8 cellular contexts compared by ENCODE assay signal in genomic region chr19:3499738-3500428, GRCh38. TPM values are rescaled to one million over a fixed set of nuclear protein-coding genes. Genes with fewer than 3 reads are reported as not detected.
DNase-seq lines count a peak whose midpoint lies in the region; ATAC-seq and TF ChIP-seq lines count a peak whose summit lies in the region.

No MANE protein-coding gene starts in this region.

- H2AFZ ChIP-seq in OCI-LY1 (ENCODE audit: low read length), result no peak overlapping the region

- H3K9ac ChIP-seq in OCI-LY1 (ENCODE audit: low read length), result peak overlapping the region; percentile 98

- no peak for TF ChIP-seq EP300 in ovary (IDR thresholded peaks at IDR 0.05)

- H3K27me3 ChIP-seq in OCI-LY1 (ENCODE audit: insufficient read depth, low read length) (no peaks in the 10 kb centered on the region), esophagus (ENCODE audit: control insufficient read depth in 1 of 2, insufficient read depth in 2 of 2, low read length in 2 of 2) (no peaks in the 10 kb centered on the region), ovary (no peaks in the 10 kb centered on the region)

- peak overlapping the region; percentile 100 for H3K4me2 ChIP-seq in OCI-LY1 (ENCODE audit: low read length)

- H3K9me3 ChIP-seq in OCI-LY1 (ENCODE audit: low read length) (no peaks in the 10 kb centered on the region), esophagus (ENCODE audit: control insufficient read depth in 2 of 2, insufficient read depth in 1 of 2, low read depth in 1 of 2, low read length in 1 of 2) (no peaks in the 10 kb centered on the region), ovary (no peaks in the 10 kb centered on the region)

- DNase-seq in ovary (no peak), NCI-H524 (lab: John Stamatoyannopoulos, UW) (no peak), NCI-H2029 treated with DMSO at 0.1 percent for 48 hours (lab: John Stamatoyannopoulos, UW) (no peak), amniotic stem cell (lab: John Stamatoyannopoulos, UW) (no peak)

- ATAC-seq in GM19035 (IDR thresholded peaks at IDR 0.05; ENCODE audit: unreplicated experiment) (peak; percentile 18), GM21529 (IDR thresholded peaks at IDR 0.05; ENCODE audit: unreplicated experiment) (no peak)

- H3F3A ChIP-seq in OCI-LY1 (ENCODE audit: insufficient read depth, low read length), result no peaks in the 10 kb centered on the region

- TF ChIP-seq POLR2A in ovary (IDR thresholded peaks at IDR 0.05), result no peak

- intact Hi-C loops in ovary (cut with DNase I), result no loop called here

- no peaks in the 10 kb centered on the region for H3K9me2 ChIP-seq in OCI-LY1 (ENCODE audit: low read depth, low read length)

- 22 to 25% methylated on average over 18 of the region's 18 CpGs for WGBS in esophagus, 2 donors
- 18 to 23% (median 18%) methylated on average over 18 of the region's 18 CpGs for whole genome bisulfite sequencing in ovary, 3 donors

- H3K79me2 ChIP-seq in OCI-LY1 (ENCODE audit: insufficient read depth, low read length), result peaks cover 13% of the 10 kb centered on the region

- TF ChIP-seq CTCF in OCI-LY1 (IDR thresholded peaks at IDR 0.05; ENCODE audit: low read length) (no peak), ovary (IDR thresholded peaks at IDR 0.05) (no peak)

- no peaks in the 10 kb centered on the region for H4K20me1 ChIP-seq in OCI-LY1 (ENCODE audit: insufficient read depth, low read length)

- peaks cover 13% of the 10 kb centered on the region for H3K4me1 ChIP-seq in OCI-LY1 (ENCODE audit: insufficient read depth, low read length, severe bottlenecking)
- H3K4me1 ChIP-seq in esophagus (ENCODE audit: control insufficient read depth in 2 of 2, insufficient read depth in 2 of 2, low read length in 1 of 2), result peaks cover 3% of the 10 kb centered on the region in 2 donors
- peaks cover 4% of the 10 kb centered on the region for H3K4me1 ChIP-seq in ovary (ENCODE audit: insufficient read depth)

- H3K36me3 ChIP-seq in OCI-LY1 (ENCODE audit: insufficient read depth, low read length), result peaks cover 31% of the 10 kb centered on the region
- H3K36me3 ChIP-seq in esophagus (ENCODE audit: control insufficient read depth in 2 of 2, insufficient read depth in 2 of 2, low read length in 1 of 2), result peaks cover 0 to 12% of the 10 kb centered on the region in 2 donors
- no peaks in the 10 kb centered on the region for H3K36me3 ChIP-seq in ovary

- H3K27ac ChIP-seq in OCI-LY1 (ENCODE audit: low read depth, low read length, poor library complexity, severe bottlenecking), result peak overlapping the region; percentile 68
- H3K27ac ChIP-seq in esophagus (ENCODE audit: low read depth in 2 of 2, low read length in 1 of 2), result peak overlapping the region; percentile 88 to 92
- H3K27ac ChIP-seq in ovary, result peak overlapping the region; percentile 82 to 91

- H3K4me3 ChIP-seq in OCI-LY1 (ENCODE audit: low read depth, low read length, poor library complexity, severe bottlenecking) (peak overlapping the region; percentile 99), esophagus (ENCODE audit: low read depth in 1 of 2, low read length in 2 of 2) (peak overlapping the region; percentile 93 to 95), ovary (peak overlapping the region; percentile 83)

RNA-seq across cellular contexts. Expression of gene DOHH, which starts 0.6 kb away (rescaled TPM):
- polyA plus RNA-seq in esophagus (10 to 100 TPM; 14.9 to 16.7 TPM), ovary (1 to 10 TPM in 1 of 2 donors, not detected in 1; 9.1 TPM)
- 10 to 100 TPM in 3 of 7 donors, 1 to 10 TPM in 4; 7.1 to 14.5 (median 8.0) TPM for total RNA-seq in ovary

RNA-seq across cellular contexts. Expression of gene FZR1, which starts 6.2 kb away (rescaled TPM):
- polyA plus RNA-seq in esophagus (10 to 100 TPM; 23.0 to 28.0 TPM), ovary (10 to 100 TPM in 1 of 2 donors, 1 to 10 TPM in 1; 3.9 to 33.5 TPM)
- total RNA-seq in ovary, result 10 to 100 TPM; 20.6 to 54.9 (median 49.3) TPM

RNA-seq across cellular contexts. Expression of gene SMIM44, which starts 16.6 kb away (rescaled TPM):
- polyA plus RNA-seq in esophagus (not detected), ovary (not detected)
- under 1 TPM in 1 of 7 donors, not detected in 6; 0.92 TPM for total RNA-seq in ovary

RNA-seq across cellular contexts. Expression of gene SMIM24, which starts 19.6 kb away (rescaled TPM):
- polyA plus RNA-seq in esophagus (under 1 TPM; 0.02 to 0.29 TPM), ovary (1 to 10 TPM in 1 of 2 donors, under 1 TPM in 1; 0.10 to 1.2 TPM)
- total RNA-seq in ovary, result 1 to 10 TPM in 2 of 7 donors, under 1 TPM in 2, not detected in 3; 0.30 to 2.6 (median 1.5) TPM

RNA-seq across cellular contexts. Expression of gene TEKTIP1, which starts 39.1 kb away (rescaled TPM):
- polyA plus RNA-seq in esophagus (under 1 TPM; 0.08 to 0.41 TPM), ovary (under 1 TPM in 1 of 2 donors, not detected in 1; 0.54 TPM)
- total RNA-seq in ovary, result 1 to 10 TPM in 6 of 7 donors, not detected in 1; 1.2 to 5.6 (median 3.8) TPM
